Comparison of ENCODE assay signal across 12 cellular contexts in genomic region chr6:132465530-132466485, GRCh38. TPM values are rescaled to one million over a fixed set of nuclear protein-coding genes. Genes with fewer than 3 reads are reported as not detected.
A peak's percentile ranks its signal among the peaks of the same experiment; 100 is the strongest.
DNase-seq lines count a peak whose midpoint lies in the region; ATAC-seq and TF ChIP-seq lines count a peak whose summit lies in the region.
"Had no signal": no experiment of that assay in that cellular context is flagged by ENCODE, and none has a peak within 500 bp of the region (broad histone marks: within the 10 kb centered on the region; RNA-seq: fewer than 3 reads in every experiment).

No MANE protein-coding gene starts in this region.

- DNase-seq in RPMI8226: peak; percentile 11
- no peak for DNase-seq in stimulated activated CD4-positive, alpha-beta T cell treated with anti-CD3 and anti-CD28 coated beads, Interleukin-12 subunit alpha, Interleukin-12 subunit beta, amount 100 ng/mL, for 4 hours
- no peak for DNase-seq in cerebellar nuclear complex (lab: John Stamatoyannopoulos, UW)
- no peak for DNase-seq in BE2C
- no peak for DNase-seq in NCI-H524 treated with DMSO at 0.1 percent for 48 hours (lab: John Stamatoyannopoulos, UW)
- DNase-seq: activated CD8-positive, alpha-beta memory T cell treated with anti-CD3 and anti-CD28 coated beads for 24 hours; CD4-positive, CD25-positive, alpha-beta regulatory T cell; ovary had no signal

- TF ChIP-seq CTCF in BE2C (IDR thresholded peaks at IDR 0.05; ENCODE audit: low read depth, low read length): no peak

- H3K4me3 ChIP-seq in BE2C (ENCODE audit: low read depth, low read length): no peak overlapping the region
- H3K4me3 ChIP-seq: esophagus muscularis mucosa, ovary had no signal

- TF ChIP-seq POLR2A in GM18505 (IDR thresholded peaks at IDR 0.05; ENCODE audit: borderline replicate concordance, extremely low read depth, insufficient read depth, insufficient read length): no peak

- H3K27me3 ChIP-seq in BE2C: no peaks in the 10 kb centered on the region
- H3K27me3 ChIP-seq: esophagus muscularis mucosa, ovary had no signal

- H3K9me3 ChIP-seq in BE2C: no peaks in the 10 kb centered on the region
- H3K9me3 ChIP-seq: esophagus muscularis mucosa, ovary had no signal

- no peaks in the 10 kb centered on the region for H3K4me1 ChIP-seq in BE2C

- no peaks in the 10 kb centered on the region for H3K36me3 ChIP-seq in BE2C
- H3K36me3 ChIP-seq: ovary had no signal

- ATAC-seq in GM18505 (IDR thresholded peaks at IDR 0.05; ENCODE audit: unreplicated experiment): peak; percentile 89
- ATAC-seq in GM21367 (IDR thresholded peaks at IDR 0.05; ENCODE audit: unreplicated experiment): peak; percentile 70
- ATAC-seq in HG03066 (IDR thresholded peaks at IDR 0.05; ENCODE audit: low read depth, unreplicated experiment): peak; percentile 84

RNA-seq across cellular contexts. Expression of gene STX7, which starts 47.1 kb away (rescaled TPM):
- 10.3 TPM for polyA plus RNA-seq in BE2C (2012; ENCODE audit: insufficient read depth, insufficient read length, low read depth)
